In genomic region chr16:14071576-14072271, GRCh38 we compare ENCODE assay signal across 8 cellular contexts. TPM values are rescaled to one million over a fixed set of nuclear protein-coding genes. Genes with fewer than 3 reads are reported as not detected.
A peak's percentile ranks its signal among the peaks of the same experiment; 100 is the strongest.
DNase-seq lines count a peak whose midpoint lies in the region; ATAC-seq and TF ChIP-seq lines count a peak whose summit lies in the region.

No MANE protein-coding gene starts in this region.

- no peaks in the 10 kb centered on the region for H3K9me3 Mint-ChIP-seq in activated T-helper 2 cell treated with anti-CD3 and anti-CD28 coated beads, Interferon-gamma antibody, Interleukin-2, Interleukin-4, amounts not matched to agents 10 μg/mL and 5 μg/mL and 100 μg/mL, durations not matched to agents 14 hours and 24 hours and 36 hours

- peak overlapping the region; percentile 57 for H3K27ac Mint-ChIP-seq in activated T-helper 2 cell treated with anti-CD3 and anti-CD28 coated beads, Interferon-gamma antibody, Interleukin-2, Interleukin-4, amounts not matched to agents 10 μg/mL and 5 μg/mL and 100 μg/mL, durations not matched to agents 14 hours and 24 hours and 36 hours

- H3K27me3 Mint-ChIP-seq in activated T-helper 2 cell treated with anti-CD3 and anti-CD28 coated beads, Interferon-gamma antibody, Interleukin-2, Interleukin-4, amounts not matched to agents 10 μg/mL and 5 μg/mL and 100 μg/mL, durations not matched to agents 14 hours and 24 hours and 36 hours (ENCODE audit: low read depth) = peaks cover 2% of the 10 kb centered on the region

- peaks cover 22% of the 10 kb centered on the region for H4K20me1 ChIP-seq in smooth muscle cell (ENCODE audit: low read depth)

- no peaks in the 10 kb centered on the region for H3K9me3 ChIP-seq in smooth muscle cell (replicated peaks; ENCODE audit: low read depth)

- no peaks in the 10 kb centered on the region for H3K36me3 ChIP-seq in smooth muscle cell (ENCODE audit: low read depth)

- ATAC-seq in HG03135 (IDR thresholded peaks at IDR 0.05; ENCODE audit: unreplicated experiment) = peak; percentile 30

- peaks cover 53% of the 10 kb centered on the region for H3K79me2 ChIP-seq in smooth muscle cell (ENCODE audit: low read depth)

- H3K4me3 ChIP-seq in iPS-11a (ENCODE audit: low read depth, low read length) (peak overlapping the region; percentile 81), smooth muscle cell (peak overlapping the region; percentile 96)

- H3K4me2 ChIP-seq in smooth muscle cell = peak overlapping the region; percentile 100

- no peaks in the 10 kb centered on the region for H3F3A ChIP-seq in smooth muscle cell (ENCODE audit: low read depth)

- H3K4me1 Mint-ChIP-seq in activated T-helper 2 cell treated with anti-CD3 and anti-CD28 coated beads, Interferon-gamma antibody, Interleukin-2, Interleukin-4, amounts not matched to agents 10 μg/mL and 5 μg/mL and 100 μg/mL, durations not matched to agents 14 hours and 24 hours and 36 hours (ENCODE audit: low read depth) = peaks cover 9% of the 10 kb centered on the region

- no peak for TF ChIP-seq CTCF in smooth muscle cell (IDR thresholded peaks at IDR 0.05; ENCODE audit: borderline replicate concordance, insufficient read depth, poor library complexity, severe bottlenecking)

- peaks cover 5% of the 10 kb centered on the region for H3K4me1 ChIP-seq in smooth muscle cell (ENCODE audit: low read depth)

- peak overlapping the region; percentile 51 for H3K27ac ChIP-seq in smooth muscle cell (ENCODE audit: low read depth)

- intact Hi-C loops in activated T-helper 2 cell treated with anti-CD3 and anti-CD28 coated beads, Interferon-gamma antibody, Interleukin-2, Interleukin-4, amounts not matched to agents 10 μg/mL and 5 μg/mL and 100 μg/mL, durations not matched to agents 14 hours and 24 hours and 36 hours (cut with micrococcal nuclease) = loop anchor here (5.0 kb wide), 2 partner anchors 149 to 216 kb away; partner anchors contain the start of gene ERCC4

- no peaks in the 10 kb centered on the region for H3K36me3 Mint-ChIP-seq in activated T-helper 2 cell treated with anti-CD3 and anti-CD28 coated beads, Interferon-gamma antibody, Interleukin-2, Interleukin-4, amounts not matched to agents 10 μg/mL and 5 μg/mL and 100 μg/mL, durations not matched to agents 14 hours and 24 hours and 36 hours (ENCODE audit: low read depth)

- 4% methylated on average over 28 of the region's 32 CpGs for WGBS in smooth muscle cell (ENCODE audit: low lambda C conversion rate)

- H3K4me3 Mint-ChIP-seq in activated T-helper 2 cell treated with anti-CD3 and anti-CD28 coated beads, Interferon-gamma antibody, Interleukin-2, Interleukin-4, amounts not matched to agents 10 μg/mL and 5 μg/mL and 100 μg/mL, durations not matched to agents 14 hours and 24 hours and 36 hours (ENCODE audit: low read depth) = peak overlapping the region; percentile 80

- DNase-seq in stimulated activated CD4-positive, alpha-beta T cell treated with anti-CD3 and anti-CD28 coated beads, Interleukin-2, amount 100 ng/mL, for 24 hours = peak; percentile 35 to 49
- DNase-seq in stimulated activated CD4-positive, alpha-beta T cell treated with anti-CD3 and anti-CD28 coated beads, Interleukin-1b, Interleukin-23, amount 100 ng/mL, for 48 hours = no peak
- DNase-seq in activated T-helper 2 cell treated with anti-CD3 and anti-CD28 coated beads, Interferon-gamma antibody, Interleukin-2, Interleukin-4, amounts not matched to agents 10 μg/mL and 5 μg/mL and 100 μg/mL, durations not matched to agents 14 hours and 24 hours and 36 hours (ENCODE audit: low spot score) = no peak
- no peak for DNase-seq in smooth muscle cell (lab: John Stamatoyannopoulos, UW; ENCODE audit: unreplicated experiment)
- no peak for DNase-seq in CD1c-positive myeloid dendritic cell (ENCODE audit: extremely low spot score)
- DNase-seq in activated CD8-positive, alpha-beta memory T cell treated with anti-CD3 and anti-CD28 coated beads for 24 hours = no peak

- H3K9ac ChIP-seq in smooth muscle cell (ENCODE audit: low read depth) = peak overlapping the region; percentile 91

- no peaks in the 10 kb centered on the region for H3K27me3 ChIP-seq in smooth muscle cell (ENCODE audit: low read depth)

- H2AFZ ChIP-seq in smooth muscle cell (ENCODE audit: low read depth) = peak overlapping the region; percentile 98

RNA-seq across cellular contexts. Expression of gene MRTFB, which starts 0.6 kb away (rescaled TPM):
- 13.7 and 14.6 TPM in 2 replicates for total RNA-seq in activated T-helper 2 cell treated with anti-CD3 and anti-CD28 coated beads, Interferon-gamma antibody, Interleukin-2, Interleukin-4, amounts not matched to agents 10 μg/mL and 5 μg/mL and 100 μg/mL, durations not matched to agents 14 hours and 24 hours and 36 hours
- 20.7 and 22.6 TPM in 2 replicates for total RNA-seq in smooth muscle cell
- 6.8 and 9.7 TPM in 2 replicates for polyA plus RNA-seq in smooth muscle cell

Comparison
In these comparisons a context has a peak if more than half of its experiments do, and no peak if none do; other contexts are left out.
1. DNase-seq: peak in stimulated activated CD4-positive, alpha-beta T cell treated with anti-CD3 and anti-CD28 coated beads, Interleukin-2, amount 100 ng/mL, for 24 hours (2 of 2); none in stimulated activated CD4-positive, alpha-beta T cell treated with anti-CD3 and anti-CD28 coated beads, Interleukin-1b, Interleukin-23, amount 100 ng/mL, for 48 hours (single experiment), activated T-helper 2 cell treated with anti-CD3 and anti-CD28 coated beads, Interferon-gamma antibody, Interleukin-2, Interleukin-4, amounts not matched to agents 10 μg/mL and 5 μg/mL and 100 μg/mL, durations not matched to agents 14 hours and 24 hours and 36 hours (single experiment), smooth muscle cell (single experiment), CD1c-positive myeloid dendritic cell (single experiment) and activated CD8-positive, alpha-beta memory T cell treated with anti-CD3 and anti-CD28 coated beads for 24 hours (single experiment).